In the genomic region with DNA sequence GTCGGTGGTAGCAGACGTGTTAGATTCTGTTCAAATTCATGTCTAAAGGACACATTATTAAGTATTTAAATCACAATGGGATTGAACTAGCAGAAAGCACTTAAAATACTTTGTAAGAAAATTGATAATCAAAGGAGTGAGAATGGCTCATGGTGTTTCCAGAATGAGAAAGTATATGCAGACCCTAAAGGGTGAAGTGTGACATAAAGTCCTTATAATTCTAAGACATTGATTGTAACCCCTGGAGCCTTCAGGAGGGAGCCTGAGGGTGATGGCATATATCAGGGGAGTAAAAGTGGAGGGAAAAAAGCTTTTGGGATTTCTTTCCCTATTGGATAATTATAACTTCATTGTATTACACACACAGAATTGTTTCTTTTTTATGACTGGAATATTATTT, we compare ENCODE assay signal across 12 cellular contexts. TPM values are rescaled to one million over a fixed set of nuclear protein-coding genes. Genes with fewer than 3 reads are reported as not detected.
"Had no signal": no experiment of that assay in that cellular context is flagged by ENCODE, and none has a peak within 500 bp of the region (broad histone marks: within the 10 kb centered on the region; RNA-seq: fewer than 3 reads in every experiment).

A gene (minus strand): TSS at position 101 of the 400 bp plus-strand sequence. CDS start 3,929 bp downstream, outside the sequence.

- H3K4me2 ChIP-seq: GM23338 had no signal

- FAIRE-seq: H1, H54 had no signal

- H3K9me3 Mint-ChIP-seq: GM23338 had no signal

- H3K36me3 ChIP-seq: HAP-1 had no signal

- ATAC-seq: GM23338, HCT116 had no signal

- H3K4me1 ChIP-seq: HAP-1 had no signal

- H3K27ac Mint-ChIP-seq: GM23338, HFFc6 had no signal

- DNase-seq: GM23248, GOT3, H7, H9, HCEC 1CT, HFFc6 had no signal

- H2AFZ ChIP-seq: GM23248, GM23338 had no signal

- H3K4me3 Mint-ChIP-seq: GM23338, H9, HFFc6 had no signal

- H3K9ac ChIP-seq: GM23248 had no signal

- H3K27ac ChIP-seq: GM23248 had no signal

- H3K9me3 ChIP-seq: HAP-1 had no signal

- H3K4me3 ChIP-seq: GM23248, GM23338, HAP-1 had no signal

RNA-seq across cellular contexts. Expression of the gene that starts here (rescaled TPM):
- total RNA-seq: GM23338, H1, H4, H7, H9, HFFc6 had no signal
- polyA plus RNA-seq: GM23248, GM23338, H1 had no signal
